In genomic region chr5:66247176-66247960, GRCh38 we compare ENCODE assay signal across 12 cellular contexts.
DNase-seq lines count a peak whose midpoint lies in the region; ATAC-seq, FAIRE-seq and TF ChIP-seq lines count a peak whose summit lies in the region.
"Had no signal": no experiment of that assay in that cellular context is flagged by ENCODE, and none has a peak within 500 bp of the region (broad histone marks: within the 10 kb centered on the region; RNA-seq: fewer than 3 reads in every experiment).

No MANE protein-coding gene starts in this region.

- no peak overlapping the region for H3K4ac ChIP-seq in mesenchymal stem cell (ENCODE audit: low read depth in 1 of 2, low read length in 2 of 2)

- ATAC-seq in K562 (no peak), HG03045 (IDR thresholded peaks at IDR 0.05; ENCODE audit: unreplicated experiment) (no peak), GM21360 (IDR thresholded peaks at IDR 0.05; ENCODE audit: unreplicated experiment) (no peak)
- ATAC-seq: mucosa of descending colon had no signal

- H4K91ac ChIP-seq in mesenchymal stem cell (ENCODE audit: low read length), result no peak overlapping the region

- H3K14ac ChIP-seq in mesenchymal stem cell (ENCODE audit: low read length in 2 of 2), result no peak overlapping the region

- in situ Hi-C loops in K562 (cut with MboI), result no loop called here

- no peak overlapping the region for H2AFZ ChIP-seq in K562 (ENCODE audit: low read depth, low read length)
- no peak overlapping the region for H2AFZ ChIP-seq in mesenchymal stem cell (ENCODE audit: low read depth, low read length)

- H2BK120ac ChIP-seq in mesenchymal stem cell (ENCODE audit: low read depth, low read length), result no peak overlapping the region

- H3K23ac ChIP-seq in mesenchymal stem cell (ENCODE audit: low read length in 2 of 2), result no peak overlapping the region

- H3K4me3 ChIP-seq in K562, result no peak overlapping the region
- peak overlapping the region in 1 of 2 experiments; percentile 33 for H3K4me3 ChIP-seq in mesenchymal stem cell (ENCODE audit: insufficient read depth in 1 of 2, low read depth in 1 of 2, low read length in 2 of 2)
- no peak overlapping the region for H3K4me3 ChIP-seq in WERI-Rb-1 (ENCODE audit: low read depth, low read length)
- H3K4me3 ChIP-seq: dorsolateral prefrontal cortex, mucosa of descending colon, tibial nerve had no signal

- H3K4me2 ChIP-seq in K562 (ENCODE audit: insufficient read depth, low read length) (no peak overlapping the region), mesenchymal stem cell (ENCODE audit: low read length, poor library complexity, severe bottlenecking) (no peak overlapping the region)

- H4K20me1 ChIP-seq in K562 (replicated peaks; ENCODE audit: control insufficient read depth, insufficient read depth, low read length), result no peaks in the 10 kb centered on the region

- H3K9me3 ChIP-seq in K562 (replicated peaks; ENCODE audit: control insufficient read depth, insufficient read depth, low read depth, low read length) (no peaks in the 10 kb centered on the region), mesenchymal stem cell (ENCODE audit: control insufficient read depth, low read length) (peaks cover 3% of the 10 kb centered on the region), WERI-Rb-1 (ENCODE audit: severe bottlenecking) (no peaks in the 10 kb centered on the region)
- H3K9me3 ChIP-seq: mucosa of descending colon, tibial nerve had no signal

- DNase-seq in Daoy (ENCODE audit: low read depth), result peak; percentile 65
- peak; percentile 94 for DNase-seq in M059J (ENCODE audit: low read depth)
- no peak for DNase-seq in K562 (ENCODE audit: extremely low read depth in 1 of 4, low spot score in 3 of 4)
- peak; percentile 92 for DNase-seq in mesenchymal stem cell
- DNase-seq in WERI-Rb-1, result no peak
- no peak for DNase-seq in NCI-H128 (lab: John Stamatoyannopoulos, UW; ENCODE audit: unreplicated experiment)
- DNase-seq: COR-L47, dorsolateral prefrontal cortex, mucosa of descending colon had no signal

- no peaks in the 10 kb centered on the region for H3K79me1 ChIP-seq in mesenchymal stem cell (replicated peaks; ENCODE audit: low read length, poor library complexity, severe bottlenecking)

- H3K79me2 ChIP-seq in K562 (ENCODE audit: control insufficient read depth, insufficient read depth, low read length), result no peaks in the 10 kb centered on the region

- H3K36me3 ChIP-seq in K562 (ENCODE audit: control insufficient read depth, insufficient read depth, low read length) (no peaks in the 10 kb centered on the region), mesenchymal stem cell (ENCODE audit: control insufficient read depth in 1 of 2, insufficient read depth in 2 of 2, low read depth in 1 of 2, low read length in 2 of 2) (no peaks in the 10 kb centered on the region), WERI-Rb-1 (no peaks in the 10 kb centered on the region)
- H3K36me3 ChIP-seq: tibial nerve had no signal

- TF ChIP-seq POLR2A in K562 (conservative IDR thresholded peaks at IDR 0.05), result no peak

- no peak for TF ChIP-seq CTCF in K562 (IDR thresholded peaks at IDR 0.05 in 2 of 3, conservative IDR thresholded peaks at IDR 0.05 in 1 of 3; ENCODE audit: insufficient read depth in 2 of 3, low read depth in 1 of 3, low read length in 3 of 3)
- no peak for TF ChIP-seq CTCF in WERI-Rb-1 (IDR thresholded peaks at IDR 0.05; ENCODE audit: low read depth, low read length)

- POLR2A ChIA-PET in K562 (lab: Yijun Ruan, JAX), result no interaction called here

- H3K27me3 ChIP-seq in K562 (ENCODE audit: control insufficient read depth in 2 of 2, insufficient read depth in 2 of 2, low read length in 2 of 2), result peaks cover 10 to 12% of the 10 kb centered on the region in 2 experiments; a peak in 4 of 5 replicates
- H3K27me3 ChIP-seq in mesenchymal stem cell (ENCODE audit: control insufficient read depth in 1 of 2, insufficient read depth in 1 of 2, low read length in 2 of 2), result no peaks in the 10 kb centered on the region
- no peaks in the 10 kb centered on the region for H3K27me3 ChIP-seq in WERI-Rb-1 (ENCODE audit: insufficient read depth, low read depth, severe bottlenecking)
- H3K27me3 ChIP-seq: dorsolateral prefrontal cortex, tibial nerve had no signal

- no peak overlapping the region for H2BK5ac ChIP-seq in mesenchymal stem cell (ENCODE audit: low read depth, low read length, poor library complexity, severe bottlenecking)

- CTCF ChIA-PET in K562 (lab: Yijun Ruan, JAX; ENCODE audit: low intra/inter-chr PET ratio), result no interaction called here

- no peak overlapping the region for H3K18ac ChIP-seq in mesenchymal stem cell (ENCODE audit: low read depth in 1 of 2, low read length in 2 of 2)

- no peak overlapping the region for H4K8ac ChIP-seq in mesenchymal stem cell (ENCODE audit: low read length)

- H2BK15ac ChIP-seq in mesenchymal stem cell (ENCODE audit: low read depth, poor library complexity, severe bottlenecking), result no peak overlapping the region

- no peak overlapping the region for H2AK5ac ChIP-seq in mesenchymal stem cell (ENCODE audit: low read length, severe bottlenecking)

- H3K9ac ChIP-seq in K562 (ENCODE audit: insufficient read depth in 1 of 2, low read depth in 2 of 2, low read length in 2 of 2) (no peak overlapping the region), mesenchymal stem cell (ENCODE audit: low read length) (peak overlapping the region; percentile 25)

- no peak for TF ChIP-seq EP300 in K562 (IDR thresholded peaks at IDR 0.05; ENCODE audit: low read length)

- WGBS in K562 (ENCODE audit: insufficient coverage, low coverage, missing lambda C conversion rate), result 2% methylated on average over 4 of the region's 4 CpGs
- WGBS in mesenchymal stem cell, result 72% methylated on average over 4 of the region's 4 CpGs

- no peak for FAIRE-seq in K562 (lab: Jason Lieb, UNC)

- H3K9me1 ChIP-seq in K562 (ENCODE audit: control insufficient read depth, insufficient read depth, low read length), result no peaks in the 10 kb centered on the region

- H3K27ac ChIP-seq in K562 (ENCODE audit: extremely low read depth, low read depth, low read length) (no peak overlapping the region), mesenchymal stem cell (ENCODE audit: low read length, poor library complexity, severe bottlenecking) (no peak overlapping the region), WERI-Rb-1 (no peak overlapping the region)
- H3K27ac ChIP-seq: dorsolateral prefrontal cortex, tibial nerve had no signal

- H3K4me1 ChIP-seq in K562 (replicated peaks in 1 of 2; ENCODE audit: control insufficient read depth in 2 of 2, insufficient read depth in 2 of 2, low read length in 2 of 2) (no peaks in the 10 kb centered on the region), mesenchymal stem cell (ENCODE audit: control insufficient read depth, insufficient read depth, low read depth, low read length) (no peaks in the 10 kb centered on the region)
- H3K4me1 ChIP-seq: tibial nerve had no signal

- no peak for TF ChIP-seq RAD21 in K562 (CRISPR knock-in tag; conservative IDR thresholded peaks at IDR 0.05 in 1 of 2, IDR thresholded peaks at IDR 0.05 in 1 of 2)

- H2BK12ac ChIP-seq in mesenchymal stem cell (ENCODE audit: low read length in 2 of 2), result no peak overlapping the region

- BruUV-seq in K562 (replicated peaks; lab: Mats Ljungman, UMichigan), result no TSS peak

- intact Hi-C loops in K562 (cut with micrococcal nuclease), result no loop called here

TF ChIP-seq in K562, 482 proteins besides CTCF, POLR2A, EP300 and RAD21 (continues in another document):
- no peak for TF ChIP-seq ZC3H11A (IDR thresholded peaks at IDR 0.05; ENCODE audit: low read depth, low read length)
- TF ChIP-seq BRF2 (IDR thresholded peaks at IDR 0.05; ENCODE audit: borderline replicate concordance, insufficient read depth, insufficient read length), result no peak
- no peak for TF ChIP-seq ZNF134 (CRISPR knock-in tag; conservative IDR thresholded peaks at IDR 0.05)
- TF ChIP-seq HNRNPH1 (optimal IDR thresholded peaks at IDR 0.05; ENCODE audit: low read depth, low read length), result no peak
- no peak for TF ChIP-seq TAF9B (IDR thresholded peaks at IDR 0.05; ENCODE audit: partially characterized antibody)
- no peak for TF ChIP-seq CHD4 (IDR thresholded peaks at IDR 0.05; ENCODE audit: insufficient read depth, insufficient replicate concordance, low read depth, low read length, poor library complexity, severe bottlenecking)
- TF ChIP-seq EWSR1 (IDR thresholded peaks at IDR 0.05; ENCODE audit: borderline replicate concordance, low read depth, partially characterized antibody), result no peak
- TF ChIP-seq ZFPM2 (CRISPR knock-in tag; IDR thresholded peaks at IDR 0.05), result no peak

Comparison
In these comparisons a context has a peak if more than half of its experiments do, and no peak if none do; other contexts are left out.
1. DNase-seq: peak in Daoy (single experiment), M059J (single experiment) and mesenchymal stem cell (single experiment); none in K562 (0 of 4), WERI-Rb-1 (single experiment) and NCI-H128 (single experiment).